In the genomic region with DNA sequence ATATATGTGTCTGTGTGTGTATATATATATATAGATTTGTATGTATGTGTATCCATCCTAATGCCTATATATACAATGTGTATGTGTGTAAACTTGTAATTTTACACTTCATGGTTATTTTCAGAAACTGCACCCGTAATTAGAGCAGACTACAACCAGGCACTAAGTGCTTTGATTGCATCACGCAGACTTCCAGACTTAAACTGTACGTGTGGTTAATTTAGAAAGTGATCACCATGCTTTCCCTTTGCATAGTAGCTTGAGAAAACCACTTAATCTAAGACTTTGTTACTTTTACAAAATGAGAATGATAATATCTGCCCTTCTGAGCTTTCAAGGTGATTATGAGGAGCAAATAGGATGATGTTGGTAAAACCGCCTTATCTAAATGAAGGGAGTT, we compare ENCODE assay signal across 20 cellular contexts. TPM values are rescaled to one million over a fixed set of nuclear protein-coding genes. Genes with fewer than 3 reads are reported as not detected.
DNase-seq lines count a peak whose midpoint lies in the region; ATAC-seq and FAIRE-seq lines count a peak whose summit lies in the region.
"Had no signal": no experiment of that assay in that cellular context is flagged by ENCODE, and none has a peak within 500 bp of the region (broad histone marks: within the 10 kb centered on the region; RNA-seq: fewer than 3 reads in every experiment).

No MANE protein-coding gene starts in this region.

- DNase-seq in activated CD4-positive, alpha-beta memory T cell treated with anti-CD3 and anti-CD28 coated beads for 36 hours: no peak
- DNase-seq in activated CD4-positive, alpha-beta memory T cell treated with anti-CD3 and anti-CD28 coated beads, Interleukin-2, amount 10 ng/mL, durations not matched to agents 7 days and 5 days: no peak
- DNase-seq in MV-4-11 (lab: John Stamatoyannopoulos, UW) (peak; percentile 66), Right ventricle myocardium superior (no peak), GM19239 (ENCODE audit: insufficient read length, low spot score) (no peak), cerebellar cortex (ENCODE audit: low spot score) (no peak)
- no peak for DNase-seq in activated T-helper 2 cell treated with anti-CD3 and anti-CD28 coated beads, Interferon-gamma antibody, Interleukin-2, Interleukin-4, amounts not matched to agents 10 μg/mL and 5 μg/mL and 100 μg/mL, durations not matched to agents 14 hours and 24 hours and 36 hours (ENCODE audit: low spot score)
- DNase-seq: Caco-2; CD8-positive, alpha-beta T cell; HCEC 1CT; NCI-H2029; NCI-H226; NCI-H510A; NCI-H69; PC-3; SJCRH30 had no signal

- peaks cover 13% of the 10 kb centered on the region for H3K9me3 Mint-ChIP-seq in activated CD4-positive, alpha-beta memory T cell treated with anti-CD3 and anti-CD28 coated beads for 36 hours
- peaks cover 8% of the 10 kb centered on the region for H3K9me3 Mint-ChIP-seq in activated CD4-positive, alpha-beta memory T cell treated with anti-CD3 and anti-CD28 coated beads, Interleukin-2, amount 10 ng/mL, durations not matched to agents 7 days and 5 days
- peaks cover 18% of the 10 kb centered on the region for H3K9me3 Mint-ChIP-seq in activated T-helper 2 cell treated with anti-CD3 and anti-CD28 coated beads, Interferon-gamma antibody, Interleukin-2, Interleukin-4, amounts not matched to agents 10 μg/mL and 5 μg/mL and 100 μg/mL, durations not matched to agents 14 hours and 24 hours and 36 hours

- intact Hi-C loops in activated CD4-positive, alpha-beta memory T cell treated with anti-CD3 and anti-CD28 coated beads for 36 hours (cut with micrococcal nuclease): loop anchor here (5.0 kb wide), 1 partner anchor 51 kb away; the partner anchor contains the start of gene E2F3
- intact Hi-C loops in activated T-helper 2 cell treated with anti-CD3 and anti-CD28 coated beads, Interferon-gamma antibody, Interleukin-2, Interleukin-4, amounts not matched to agents 10 μg/mL and 5 μg/mL and 100 μg/mL, durations not matched to agents 14 hours and 24 hours and 36 hours (cut with micrococcal nuclease): no loop called here
- intact Hi-C loops in Right ventricle myocardium superior (cut with DNase I): no loop called here

- H3K4me1 Mint-ChIP-seq in activated CD4-positive, alpha-beta memory T cell treated with anti-CD3 and anti-CD28 coated beads for 36 hours (ENCODE audit: low read depth): peaks cover 11% of the 10 kb centered on the region
- H3K4me1 Mint-ChIP-seq in activated CD4-positive, alpha-beta memory T cell treated with anti-CD3 and anti-CD28 coated beads, Interleukin-2, amount 10 ng/mL, durations not matched to agents 7 days and 5 days: peaks cover 3% of the 10 kb centered on the region
- peaks cover 39% of the 10 kb centered on the region for H3K4me1 Mint-ChIP-seq in activated T-helper 2 cell treated with anti-CD3 and anti-CD28 coated beads, Interferon-gamma antibody, Interleukin-2, Interleukin-4, amounts not matched to agents 10 μg/mL and 5 μg/mL and 100 μg/mL, durations not matched to agents 14 hours and 24 hours and 36 hours (ENCODE audit: low read depth)
- H3K4me1 Mint-ChIP-seq: B cell had no signal

- peak overlapping the region; percentile 48 for H3K27ac Mint-ChIP-seq in activated CD4-positive, alpha-beta memory T cell treated with anti-CD3 and anti-CD28 coated beads for 36 hours
- H3K27ac Mint-ChIP-seq in activated CD4-positive, alpha-beta memory T cell treated with anti-CD3 and anti-CD28 coated beads, Interleukin-2, amount 10 ng/mL, durations not matched to agents 7 days and 5 days: no peak overlapping the region
- peak overlapping the region; percentile 55 for H3K27ac Mint-ChIP-seq in activated T-helper 2 cell treated with anti-CD3 and anti-CD28 coated beads, Interferon-gamma antibody, Interleukin-2, Interleukin-4, amounts not matched to agents 10 μg/mL and 5 μg/mL and 100 μg/mL, durations not matched to agents 14 hours and 24 hours and 36 hours
- H3K27ac Mint-ChIP-seq: B cell; CD8-positive, alpha-beta T cell had no signal

- POLR2A ChIA-PET in activated CD4-positive, alpha-beta memory T cell treated with anti-CD3 and anti-CD28 coated beads for 36 hours (lab: Charles Lee): interaction anchor here (1.1 to 1.3 kb wide), 2 partner anchors 15 to 32 kb away, joined by 3 to 4 read pairs; no protein-coding TSS in a partner anchor
- POLR2A ChIA-PET in activated CD4-positive, alpha-beta memory T cell treated with anti-CD3 and anti-CD28 coated beads, Interleukin-2, amount 10 ng/mL, durations not matched to agents 7 days and 5 days (lab: Charles Lee): interaction anchor here (2.4 kb wide), 1 partner anchor 32 kb away, joined by 7 read pairs; no protein-coding TSS in a partner anchor

- no peak for FAIRE-seq in GM19239 (lab: Jason Lieb, UNC)
- FAIRE-seq: A549, G401.6, H1 had no signal

- no peak for ATAC-seq in Right ventricle myocardium superior (ENCODE audit: poor library complexity)
- ATAC-seq: A549; CD8-positive, alpha-beta T cell; PC-3 had no signal

- no peaks in the 10 kb centered on the region for H3K27me3 Mint-ChIP-seq in activated CD4-positive, alpha-beta memory T cell treated with anti-CD3 and anti-CD28 coated beads for 36 hours
- H3K27me3 Mint-ChIP-seq in activated CD4-positive, alpha-beta memory T cell treated with anti-CD3 and anti-CD28 coated beads, Interleukin-2, amount 10 ng/mL, durations not matched to agents 7 days and 5 days: peaks cover 2% of the 10 kb centered on the region
- no peaks in the 10 kb centered on the region for H3K27me3 Mint-ChIP-seq in activated T-helper 2 cell treated with anti-CD3 and anti-CD28 coated beads, Interferon-gamma antibody, Interleukin-2, Interleukin-4, amounts not matched to agents 10 μg/mL and 5 μg/mL and 100 μg/mL, durations not matched to agents 14 hours and 24 hours and 36 hours (ENCODE audit: low read depth)

- CTCF ChIA-PET in activated CD4-positive, alpha-beta memory T cell treated with anti-CD3 and anti-CD28 coated beads for 36 hours (lab: Charles Lee): interaction anchor here (1.1 kb wide), 1 partner anchor 53 kb away, joined by 3 read pairs; no protein-coding TSS in a partner anchor
- CTCF ChIA-PET in activated CD4-positive, alpha-beta memory T cell treated with anti-CD3 and anti-CD28 coated beads, Interleukin-2, amount 10 ng/mL, durations not matched to agents 7 days and 5 days (lab: Charles Lee): interaction anchor here (1.1 kb wide), 1 partner anchor 14 kb away, joined by 7 read pairs; no protein-coding TSS in a partner anchor

- H3K4me3 Mint-ChIP-seq in activated CD4-positive, alpha-beta memory T cell treated with anti-CD3 and anti-CD28 coated beads for 36 hours: no peak overlapping the region
- H3K4me3 Mint-ChIP-seq in activated CD4-positive, alpha-beta memory T cell treated with anti-CD3 and anti-CD28 coated beads, Interleukin-2, amount 10 ng/mL, durations not matched to agents 7 days and 5 days: no peak overlapping the region
- H3K4me3 Mint-ChIP-seq in activated T-helper 2 cell treated with anti-CD3 and anti-CD28 coated beads, Interferon-gamma antibody, Interleukin-2, Interleukin-4, amounts not matched to agents 10 μg/mL and 5 μg/mL and 100 μg/mL, durations not matched to agents 14 hours and 24 hours and 36 hours (ENCODE audit: low read depth): no peak overlapping the region
- H3K4me3 Mint-ChIP-seq: B cell; CD8-positive, alpha-beta T cell had no signal

- peaks cover 5% of the 10 kb centered on the region for H3K36me3 Mint-ChIP-seq in activated CD4-positive, alpha-beta memory T cell treated with anti-CD3 and anti-CD28 coated beads for 36 hours
- peaks cover 2% of the 10 kb centered on the region for H3K36me3 Mint-ChIP-seq in activated CD4-positive, alpha-beta memory T cell treated with anti-CD3 and anti-CD28 coated beads, Interleukin-2, amount 10 ng/mL, durations not matched to agents 7 days and 5 days (ENCODE audit: low read depth)
- H3K36me3 Mint-ChIP-seq in activated T-helper 2 cell treated with anti-CD3 and anti-CD28 coated beads, Interferon-gamma antibody, Interleukin-2, Interleukin-4, amounts not matched to agents 10 μg/mL and 5 μg/mL and 100 μg/mL, durations not matched to agents 14 hours and 24 hours and 36 hours (ENCODE audit: low read depth): peaks cover 5% of the 10 kb centered on the region
- H3K36me3 Mint-ChIP-seq: CD8-positive, alpha-beta T cell had no signal

RNA-seq across cellular contexts. Expression of gene E2F3, which starts 50.1 kb away (rescaled TPM):
- total RNA-seq in activated CD4-positive, alpha-beta memory T cell treated with anti-CD3 and anti-CD28 coated beads for 36 hours: 10 to 100 TPM; 17.9 to 18.2 TPM
- total RNA-seq in activated CD4-positive, alpha-beta memory T cell treated with anti-CD3 and anti-CD28 coated beads, Interleukin-2, amount 10 ng/mL, durations not matched to agents 7 days and 5 days: 10 to 100 TPM; 29.8 to 30.1 TPM
- 27.9 TPM in 2 replicates for total RNA-seq in activated T-helper 2 cell treated with anti-CD3 and anti-CD28 coated beads, Interferon-gamma antibody, Interleukin-2, Interleukin-4, amounts not matched to agents 10 μg/mL and 5 μg/mL and 100 μg/mL, durations not matched to agents 14 hours and 24 hours and 36 hours
- total RNA-seq in Right ventricle myocardium superior: 6.5 TPM
